Comparison of ENCODE assay signal across 1 cellular context in the genomic region with DNA sequence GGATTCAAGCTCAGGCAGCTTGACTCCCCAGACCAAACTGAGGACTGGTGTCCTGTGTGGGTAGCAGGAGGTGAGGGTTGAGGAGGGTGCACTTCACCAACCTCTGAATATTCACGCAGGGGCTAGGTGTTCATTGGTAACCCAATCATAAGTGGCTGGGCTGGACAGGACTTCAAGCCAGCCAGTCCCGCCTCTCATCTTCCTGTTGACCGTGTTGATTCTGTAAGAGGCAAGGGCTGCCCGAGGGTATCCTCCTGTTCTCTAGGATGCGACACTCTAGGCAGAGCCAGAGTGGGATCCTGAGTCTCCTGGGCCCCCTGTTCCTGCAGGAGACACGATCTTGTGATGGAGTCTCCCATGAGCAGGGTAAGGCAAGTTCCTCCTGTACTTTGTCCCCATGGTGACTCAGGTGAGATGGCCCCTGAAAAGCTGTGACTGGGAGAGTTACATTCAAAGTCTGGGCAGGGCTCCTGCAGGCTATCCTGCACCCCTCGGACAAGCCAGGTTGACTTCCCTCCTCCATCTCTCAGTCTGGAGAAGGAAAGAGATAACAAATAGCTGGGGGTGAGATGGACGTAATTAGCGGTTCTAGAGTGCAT.
TF ChIP-seq lines count a peak whose summit lies in the region.

No MANE protein-coding gene starts in this region.

TF ChIP-seq in WTC11, 78 proteins besides CTCF, POLR2A, EP300 and RAD21 (continued from another document):
- TF ChIP-seq PRDM15 (CRISPR knock-in tag; IDR thresholded peaks at IDR 0.05) = no peak
- TF ChIP-seq, protein P1, sequence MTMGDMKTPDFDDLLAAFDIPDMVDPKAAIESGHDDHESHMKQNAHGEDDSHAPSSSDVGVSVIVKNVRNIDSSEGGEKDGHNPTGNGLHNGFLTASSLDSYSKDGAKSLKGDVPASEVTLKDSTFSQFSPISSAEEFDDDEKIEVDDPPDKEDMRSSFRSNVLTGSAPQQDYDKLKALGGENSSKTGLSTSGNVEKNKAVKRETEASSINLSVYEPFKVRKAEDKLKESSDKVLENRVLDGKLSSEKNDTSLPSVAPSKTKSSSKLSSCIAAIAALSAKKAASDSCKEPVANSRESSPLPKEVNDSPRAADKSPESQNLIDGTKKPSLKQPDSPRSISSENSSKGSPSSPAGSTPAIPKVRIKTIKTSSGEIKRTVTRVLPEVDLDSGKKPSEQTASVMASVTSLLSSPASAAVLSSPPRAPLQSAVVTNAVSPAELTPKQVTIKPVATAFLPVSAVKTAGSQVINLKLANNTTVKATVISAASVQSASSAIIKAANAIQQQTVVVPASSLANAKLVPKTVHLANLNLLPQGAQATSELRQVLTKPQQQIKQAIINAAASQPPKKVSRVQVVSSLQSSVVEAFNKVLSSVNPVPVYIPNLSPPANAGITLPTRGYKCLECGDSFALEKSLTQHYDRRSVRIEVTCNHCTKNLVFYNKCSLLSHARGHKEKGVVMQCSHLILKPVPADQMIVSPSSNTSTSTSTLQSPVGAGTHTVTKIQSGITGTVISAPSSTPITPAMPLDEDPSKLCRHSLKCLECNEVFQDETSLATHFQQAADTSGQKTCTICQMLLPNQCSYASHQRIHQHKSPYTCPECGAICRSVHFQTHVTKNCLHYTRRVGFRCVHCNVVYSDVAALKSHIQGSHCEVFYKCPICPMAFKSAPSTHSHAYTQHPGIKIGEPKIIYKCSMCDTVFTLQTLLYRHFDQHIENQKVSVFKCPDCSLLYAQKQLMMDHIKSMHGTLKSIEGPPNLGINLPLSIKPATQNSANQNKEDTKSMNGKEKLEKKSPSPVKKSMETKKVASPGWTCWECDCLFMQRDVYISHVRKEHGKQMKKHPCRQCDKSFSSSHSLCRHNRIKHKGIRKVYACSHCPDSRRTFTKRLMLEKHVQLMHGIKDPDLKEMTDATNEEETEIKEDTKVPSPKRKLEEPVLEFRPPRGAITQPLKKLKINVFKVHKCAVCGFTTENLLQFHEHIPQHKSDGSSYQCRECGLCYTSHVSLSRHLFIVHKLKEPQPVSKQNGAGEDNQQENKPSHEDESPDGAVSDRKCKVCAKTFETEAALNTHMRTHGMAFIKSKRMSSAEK (CRISPR knock-in tag; IDR thresholded peaks at IDR 0.05; ENCODE audit: borderline replicate concordance) = no peak
- no peak for TF ChIP-seq ESRRA (CRISPR knock-in tag; IDR thresholded peaks at IDR 0.05; ENCODE audit: borderline replicate concordance)
- TF ChIP-seq ZNF396 (CRISPR knock-in tag; IDR thresholded peaks at IDR 0.05; ENCODE audit: borderline replicate concordance) = no peak
- no peak for TF ChIP-seq SMAD3 (CRISPR knock-in tag; IDR thresholded peaks at IDR 0.05; ENCODE audit: borderline replicate concordance)
- TF ChIP-seq NFYB (CRISPR knock-in tag; conservative IDR thresholded peaks at IDR 0.05; ENCODE audit: low read depth) = no peak
- TF ChIP-seq TEAD1 (CRISPR knock-in tag; IDR thresholded peaks at IDR 0.05) = no peak
- TF ChIP-seq RORB (CRISPR knock-in tag; IDR thresholded peaks at IDR 0.05) = no peak
- TF ChIP-seq MLX (CRISPR knock-in tag; IDR thresholded peaks at IDR 0.05) = no peak
- no peak for TF ChIP-seq KAT7 (CRISPR knock-in tag; IDR thresholded peaks at IDR 0.05; ENCODE audit: borderline replicate concordance)
